In the genomic region with DNA sequence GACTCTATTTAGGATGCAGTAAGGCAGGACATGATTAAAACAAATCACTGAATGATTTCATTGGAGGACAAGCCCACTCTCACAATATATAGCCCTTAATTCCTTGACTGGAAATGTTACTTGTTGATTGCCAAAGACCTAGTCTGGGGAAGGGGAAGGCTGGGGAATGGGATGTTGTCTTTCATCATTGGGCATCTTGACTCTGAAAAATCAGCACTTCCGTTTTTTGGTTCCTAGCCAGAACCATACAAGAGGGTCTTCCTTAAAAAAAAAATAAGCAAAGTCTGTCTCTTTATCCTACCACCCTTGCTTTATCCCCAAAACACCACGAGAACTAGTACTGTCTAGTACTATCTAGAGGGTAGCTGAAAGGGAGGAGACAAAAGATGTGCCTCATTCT, we compare ENCODE assay signal across 16 cellular contexts. TPM values are rescaled to one million over a fixed set of nuclear protein-coding genes. Genes with fewer than 3 reads are reported as not detected.
A peak's percentile ranks its signal among the peaks of the same experiment; 100 is the strongest.
DNase-seq lines count a peak whose midpoint lies in the region; ATAC-seq lines count a peak whose summit lies in the region.
"Had no signal": no experiment of that assay in that cellular context is flagged by ENCODE, and none has a peak within 500 bp of the region (broad histone marks: within the 10 kb centered on the region; RNA-seq: fewer than 3 reads in every experiment).

No MANE protein-coding gene starts in this region.

- no peaks in the 10 kb centered on the region for H3K36me3 ChIP-seq in mucosa of rectum (ENCODE audit: control insufficient read depth in 2 of 2, insufficient read depth in 2 of 2, low read length in 2 of 2)
- H3K36me3 ChIP-seq: cardiac muscle cell, tibial artery had no signal

- H3K4me3 Mint-ChIP-seq in activated T-cell treated with anti-CD3 and anti-CD28 coated beads, Interleukin-2, amount 50 U/mL, for 72 hours, result no peak overlapping the region

- H3K9ac ChIP-seq in mucosa of rectum (ENCODE audit: low read depth in 1 of 2, low read length in 2 of 2), result peak overlapping the region; percentile 28 to 50

- H3K27me3 Mint-ChIP-seq in activated T-cell treated with anti-CD3 and anti-CD28 coated beads, Interleukin-2, amount 50 U/mL, for 72 hours (ENCODE audit: low read depth), result no peaks in the 10 kb centered on the region

- no peak overlapping the region for H3K27ac Mint-ChIP-seq in activated T-cell treated with anti-CD3 and anti-CD28 coated beads, Interleukin-2, amount 50 U/mL, for 72 hours

- ATAC-seq in activated T-cell treated with anti-CD3 and anti-CD28 coated beads, Interleukin-2, amount 50 U/mL, for 72 hours (replicated peaks in 1 of 2), result no peak
- ATAC-seq: esophagus mucosa had no signal

- peaks cover 9% of the 10 kb centered on the region for H3K4me1 Mint-ChIP-seq in activated T-cell treated with anti-CD3 and anti-CD28 coated beads, Interleukin-2, amount 50 U/mL, for 72 hours (ENCODE audit: low read depth)

- H3K27me3 ChIP-seq in mucosa of rectum (ENCODE audit: control insufficient read depth in 2 of 2, insufficient read depth in 2 of 2, low read length in 2 of 2), result no peaks in the 10 kb centered on the region
- H3K27me3 ChIP-seq: cardiac muscle cell, tibial artery had no signal

- H3K4me3 ChIP-seq in mucosa of rectum (ENCODE audit: low read length in 2 of 2), result no peak overlapping the region
- H3K4me3 ChIP-seq: cardiac muscle cell, tibial artery had no signal

- no peaks in the 10 kb centered on the region for H3K9me3 ChIP-seq in mucosa of rectum (ENCODE audit: control insufficient read depth in 2 of 2, low read length in 2 of 2)
- H3K9me3 ChIP-seq: tibial artery had no signal

- peaks cover 7 to 14% of the 10 kb centered on the region in 2 donors for H3K36me3 Mint-ChIP-seq in activated T-cell treated with anti-CD3 and anti-CD28 coated beads, Interleukin-2, amount 50 U/mL, for 72 hours (ENCODE audit: insufficient read depth in 2 of 2)

- H3K27ac ChIP-seq in caudate nucleus (ENCODE audit: low read depth, low read length) (peak overlapping the region; percentile 94), mucosa of rectum (ENCODE audit: low read depth in 2 of 2, low read length in 2 of 2) (peak overlapping the region; percentile 67 to 79), temporal lobe (ENCODE audit: low read depth, low read length) (peak overlapping the region; percentile 96)
- H3K27ac ChIP-seq: cardiac muscle cell, tibial artery had no signal

- H3K4me1 ChIP-seq in mucosa of rectum (ENCODE audit: control insufficient read depth in 2 of 2, insufficient read depth in 2 of 2, low read length in 2 of 2), result peaks cover 8 to 11% of the 10 kb centered on the region in 2 donors

- DNase-seq in KBM-7 (peak; percentile 27), caudate nucleus (lab: John Stamatoyannopoulos, UW) (no peak), NCI-H1105 (lab: John Stamatoyannopoulos, UW) (no peak)
- DNase-seq in activated T-cell treated with anti-CD3 and anti-CD28 coated beads, Interleukin-2, amount 50 U/mL, for 48 hours, result no peak
- DNase-seq in activated T-cell treated with anti-CD3 and anti-CD28 coated beads, Interleukin-2, amount 50 U/mL, for 72 hours, result no peak
- DNase-seq: activated CD4-positive, alpha-beta T cell treated with anti-CD3 and anti-CD28 coated beads for 48 hours; activated gamma-delta T cell; AML-193; amniotic stem cell; COR-L47; NCI-H226; tibial artery had no signal

- in situ Hi-C loops in KBM-7 (cut with MboI; ENCODE audit: low pct_unique_long_range_greater_than_20kb, low sequenced_read_pairs), result no loop called here

- peaks cover 0 to 3% of the 10 kb centered on the region in 2 donors for H3K9me3 Mint-ChIP-seq in activated T-cell treated with anti-CD3 and anti-CD28 coated beads, Interleukin-2, amount 50 U/mL, for 72 hours

RNA-seq across cellular contexts. Expression of gene NEMP2, which starts 56.0 kb away (rescaled TPM):
- 4.2 TPM for total RNA-seq in temporal lobe
- total RNA-seq in activated T-cell treated with anti-CD3 and anti-CD28 coated beads, Interleukin-2, amount 50 U/mL, for 72 hours, result 10 to 100 TPM; 22.3 to 22.9 TPM
